Comparison of ENCODE assay signal across 7 cellular contexts in the genomic region with DNA sequence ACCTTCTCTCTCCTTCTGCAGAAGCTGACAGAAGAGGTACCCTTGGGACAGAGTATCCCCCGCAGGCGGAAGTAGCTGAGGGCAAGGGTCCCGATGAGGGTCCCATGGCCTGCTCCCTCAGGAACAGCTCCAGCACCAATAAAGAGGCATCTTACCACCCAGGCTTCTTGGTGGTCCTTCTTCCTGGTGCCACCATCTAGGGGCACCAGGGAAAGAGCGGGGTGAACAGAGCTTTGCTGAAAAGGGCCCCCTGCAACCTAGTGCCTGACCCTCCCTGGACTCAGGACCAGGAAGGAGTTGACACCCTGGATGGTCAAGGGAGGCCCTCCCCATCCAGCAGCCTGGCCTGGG. TPM values are rescaled to one million over a fixed set of nuclear protein-coding genes. Genes with fewer than 3 reads are reported as not detected.
DNase-seq lines count a peak whose midpoint lies in the region; ATAC-seq and TF ChIP-seq lines count a peak whose summit lies in the region.

No MANE protein-coding gene starts in this region.

- peaks cover 39% of the 10 kb centered on the region for H3K4me1 Mint-ChIP-seq in activated CD8-positive, alpha-beta T cell treated with anti-CD3 and anti-CD28 coated beads for 36 hours (ENCODE audit: low read depth)

- TF ChIP-seq POLR2A in suprapubic skin (IDR thresholded peaks at IDR 0.05), result no peak

- POLR2A ChIA-PET in activated CD8-positive, alpha-beta T cell treated with anti-CD3 and anti-CD28 coated beads for 36 hours (lab: Charles Lee), result interaction anchor here (0.5 to 7.3 kb wide), 22 partner anchors 12 to 269 kb away, joined by 3 to 178 read pairs (median 12); partner anchors contain the start of genes CBLN3, CHMP4A, DCAF11 and EMC9

- no peak for TF ChIP-seq CTCF in activated CD8-positive, alpha-beta T cell treated with anti-CD3 and anti-CD28 coated beads for 36 hours (IDR thresholded peaks at IDR 0.05)
- TF ChIP-seq CTCF in left lung (IDR thresholded peaks at IDR 0.05) (no peak), suprapubic skin (IDR thresholded peaks at IDR 0.05) (no peak)

- ATAC-seq in HG02588 (IDR thresholded peaks at IDR 0.05; ENCODE audit: unreplicated experiment), result peak; percentile 4
- ATAC-seq in activated CD8-positive, alpha-beta T cell treated with anti-CD3 and anti-CD28 coated beads for 36 hours, result no peak
- ATAC-seq in left lung, result no peak
- ATAC-seq in GM18519 (IDR thresholded peaks at IDR 0.05; ENCODE audit: low FRiP score, unreplicated experiment), result no peak

- intact Hi-C loops in activated CD8-positive, alpha-beta T cell treated with anti-CD3 and anti-CD28 coated beads for 36 hours (cut with micrococcal nuclease), result no loop called here
- intact Hi-C loops in left lung (cut with DNase I), result no loop called here

- H3K4me1 ChIP-seq in left lung, result peaks cover 14 to 45% of the 10 kb centered on the region in 2 donors
- H3K4me1 ChIP-seq in suprapubic skin, result peaks cover 47% of the 10 kb centered on the region

- DNase-seq in activated CD8-positive, alpha-beta T cell treated with anti-CD3 and anti-CD28 coated beads for 36 hours, result no peak
- DNase-seq in left lung, result no peak
- DNase-seq in suprapubic skin (ENCODE audit: low spot score in 2 of 2), result no peak
- no peak for DNase-seq in DMS79 (lab: John Stamatoyannopoulos, UW)
- DNase-seq in OCI-M2 (lab: John Stamatoyannopoulos, UW; ENCODE audit: unreplicated experiment), result no peak

- no peaks in the 10 kb centered on the region for H3K9me3 Mint-ChIP-seq in activated CD8-positive, alpha-beta T cell treated with anti-CD3 and anti-CD28 coated beads for 36 hours

- no peak overlapping the region for H3K4me3 ChIP-seq in left lung
- H3K4me3 ChIP-seq in suprapubic skin, result no peak overlapping the region

- no peaks in the 10 kb centered on the region for H3K27me3 Mint-ChIP-seq in activated CD8-positive, alpha-beta T cell treated with anti-CD3 and anti-CD28 coated beads for 36 hours

- CTCF ChIA-PET in activated CD8-positive, alpha-beta T cell treated with anti-CD3 and anti-CD28 coated beads for 36 hours (lab: Charles Lee), result interaction anchor here (0.6 to 5.0 kb wide), 35 partner anchors 9 to 271 kb away, joined by 3 to 91 read pairs (median 6); partner anchors contain the start of genes CIDEB, DCAF11, DHRS1 and NOP9

- H3K9me3 ChIP-seq in left lung (no peaks in the 10 kb centered on the region), suprapubic skin (no peaks in the 10 kb centered on the region)

- peaks cover 0 to 86% of the 10 kb centered on the region in 2 donors for H3K36me3 ChIP-seq in left lung
- H3K36me3 ChIP-seq in suprapubic skin, result peaks cover 67% of the 10 kb centered on the region

- H3K27ac Mint-ChIP-seq in activated CD8-positive, alpha-beta T cell treated with anti-CD3 and anti-CD28 coated beads for 36 hours, result peak overlapping the region; percentile 99

- H3K27me3 ChIP-seq in left lung, result no peaks in the 10 kb centered on the region
- no peaks in the 10 kb centered on the region for H3K27me3 ChIP-seq in suprapubic skin

- H3K36me3 Mint-ChIP-seq in activated CD8-positive, alpha-beta T cell treated with anti-CD3 and anti-CD28 coated beads for 36 hours (ENCODE audit: low read depth), result peaks cover 67% of the 10 kb centered on the region

- H3K4me3 Mint-ChIP-seq in activated CD8-positive, alpha-beta T cell treated with anti-CD3 and anti-CD28 coated beads for 36 hours, result peak overlapping the region; percentile 91

- H3K27ac ChIP-seq in left lung (peak overlapping the region; percentile 93 to 96), suprapubic skin (peak overlapping the region; percentile 50)

- TF ChIP-seq EP300 in suprapubic skin (IDR thresholded peaks at IDR 0.05), result no peak

- WGBS in suprapubic skin, result 87% methylated on average over 4 of the region's 4 CpGs

RNA-seq across cellular contexts. Expression of gene IRF9, which starts 0.6 kb away (rescaled TPM):
- 100 to 1,000 TPM; 112 to 118 TPM for total RNA-seq in activated CD8-positive, alpha-beta T cell treated with anti-CD3 and anti-CD28 coated beads for 36 hours
- total RNA-seq in left lung, result 100 to 1,000 TPM in 1 of 2 donors, 10 to 100 TPM in 1; 95.6 to 131 TPM
- 10 to 100 TPM; 31.1 to 45.2 (median 37.5) TPM for total RNA-seq in suprapubic skin

RNA-seq across cellular contexts. Expression of gene REC8, which starts 11.4 kb away (rescaled TPM):
- total RNA-seq in activated CD8-positive, alpha-beta T cell treated with anti-CD3 and anti-CD28 coated beads for 36 hours, result 10 to 100 TPM; 25.0 to 32.9 TPM
- total RNA-seq in left lung (10 to 100 TPM; 27.0 to 31.6 TPM), suprapubic skin (10 to 100 TPM in 2 of 4 donors, 1 to 10 TPM in 2; 2.5 to 17.2 (median 10.2) TPM)

RNA-seq across cellular contexts. Expression of gene RNF31, which starts 13.2 kb away (rescaled TPM):
- 10 to 100 TPM; 71.6 to 75.0 TPM for total RNA-seq in activated CD8-positive, alpha-beta T cell treated with anti-CD3 and anti-CD28 coated beads for 36 hours
- total RNA-seq in left lung (10 to 100 TPM; 49.3 to 61.5 TPM), suprapubic skin (10 to 100 TPM; 62.3 to 97.2 (median 70.6) TPM)

RNA-seq across cellular contexts. Expression of gene PSME2, which starts 14.1 kb away (rescaled TPM):
- total RNA-seq in activated CD8-positive, alpha-beta T cell treated with anti-CD3 and anti-CD28 coated beads for 36 hours, result 100 to 1,000 TPM; 440 TPM
- 100 to 1,000 TPM; 134 to 224 TPM for total RNA-seq in left lung
- total RNA-seq in suprapubic skin, result 10 to 100 TPM; 39.3 to 75.2 (median 47.0) TPM

RNA-seq across cellular contexts. Expression of gene EMC9, which starts 19.1 kb away (rescaled TPM):
- 10 to 100 TPM; 39.0 to 39.9 TPM for total RNA-seq in activated CD8-positive, alpha-beta T cell treated with anti-CD3 and anti-CD28 coated beads for 36 hours
- total RNA-seq in left lung (10 to 100 TPM; 16.2 to 18.1 TPM), suprapubic skin (10 to 100 TPM; 10.9 to 22.0 (median 14.1) TPM)
